In genomic region chr11:119091966-119092879, GRCh38 we compare ENCODE assay signal across 9 cellular contexts. TPM values are rescaled to one million over a fixed set of nuclear protein-coding genes. Genes with fewer than 3 reads are reported as not detected.
DNase-seq lines count a peak whose midpoint lies in the region; ATAC-seq and TF ChIP-seq lines count a peak whose summit lies in the region.
"Had no signal": no experiment of that assay in that cellular context is flagged by ENCODE, and none has a peak within 500 bp of the region (broad histone marks: within the 10 kb centered on the region; RNA-seq: fewer than 3 reads in every experiment).

No MANE protein-coding gene starts in this region.

- H3K4me2 ChIP-seq in SU-DHL-6 (ENCODE audit: low read depth, low read length, poor library complexity, severe bottlenecking) = peak overlapping the region; percentile 94

- H3K9me2 ChIP-seq in SU-DHL-6 (replicated peaks; ENCODE audit: insufficient read depth, low read length) = no peaks in the 10 kb centered on the region

- no TSS peak for BruUV-seq in A673 (replicated peaks; lab: Mats Ljungman, UMichigan)

- H3K27me3 ChIP-seq in A673 (replicated peaks; ENCODE audit: insufficient read depth, low read depth, low read length, poor library complexity) (no peaks in the 10 kb centered on the region), GM06990 (replicated peaks; ENCODE audit: control insufficient read depth, insufficient read depth, low read length) (no peaks in the 10 kb centered on the region), SU-DHL-6 (ENCODE audit: low read length) (no peaks in the 10 kb centered on the region)

- DNase-seq in A673 (ENCODE audit: low spot score) = peak; percentile 30
- DNase-seq in GM06990 (ENCODE audit: extremely low read depth, insufficient read length) = no peak
- no peak for DNase-seq in fibroblast of mammary gland (ENCODE audit: low read depth)
- no peak for DNase-seq in NCI-H1105 (lab: John Stamatoyannopoulos, UW)
- no peak for DNase-seq in GOT3 (lab: John Stamatoyannopoulos, UW)
- no peak for DNase-seq in anterior cingulate cortex (lab: John Stamatoyannopoulos, UW)
- DNase-seq: NCI-H187 had no signal

- H2AFZ ChIP-seq in SU-DHL-6 (ENCODE audit: low read depth, low read length, severe bottlenecking) = no peak overlapping the region

- H3K27ac ChIP-seq in A673 (ENCODE audit: low read depth, low read length, poor library complexity, severe bottlenecking) (peak overlapping the region; percentile 95), SU-DHL-6 (ENCODE audit: low read depth, low read length) (peak overlapping the region; percentile 89)

- CTCF ChIA-PET in A673 (lab: Charles Lee) = no interaction called here

- peaks cover 64% of the 10 kb centered on the region for H3F3A ChIP-seq in SU-DHL-6 (ENCODE audit: insufficient read depth)

- peaks cover 24% of the 10 kb centered on the region for H3K79me2 ChIP-seq in SU-DHL-6 (ENCODE audit: insufficient read depth, low read length)

- POLR2A ChIA-PET in A673 (lab: Charles Lee; ENCODE audit: low non-redundant PET) = interaction anchor here (0.6 kb wide), 1 partner anchor 75 kb away, joined by 3 read pairs; no protein-coding TSS in a partner anchor

- intact Hi-C loops in A673 (cut with micrococcal nuclease; ENCODE audit: unreplicated experiment) = no loop called here

- ATAC-seq in GM19023 (IDR thresholded peaks at IDR 0.05; ENCODE audit: unreplicated experiment) = no peak

- peaks cover 29% of the 10 kb centered on the region for H3K4me1 ChIP-seq in A673 (ENCODE audit: insufficient read depth, low read length, poor library complexity, severe bottlenecking)

- TF ChIP-seq CTCF in A673 (conservative IDR thresholded peaks at IDR 0.05; ENCODE audit: low read depth, low read length) (no peak), GM06990 (IDR thresholded peaks at IDR 0.05; ENCODE audit: insufficient read depth, low read length, poor library complexity, severe bottlenecking) (no peak), SU-DHL-6 (IDR thresholded peaks at IDR 0.05; ENCODE audit: insufficient read depth, low read length, poor library complexity, severe bottlenecking) (no peak), fibroblast of mammary gland (conservative IDR thresholded peaks at IDR 0.05; ENCODE audit: control insufficient read depth, insufficient read depth, low read depth, low read length) (no peak)

- peak overlapping the region; percentile 98 for H3K9ac ChIP-seq in SU-DHL-6 (ENCODE audit: low read length)

- H3K36me3 ChIP-seq in A673 (ENCODE audit: insufficient read depth, low read length, poor library complexity, severe bottlenecking) = peaks cover 51% of the 10 kb centered on the region
- H3K36me3 ChIP-seq in GM06990 (ENCODE audit: control insufficient read depth, insufficient read depth, low read length) = peaks cover 25% of the 10 kb centered on the region
- H3K36me3 ChIP-seq in SU-DHL-6 (ENCODE audit: low read length) = peaks cover 21% of the 10 kb centered on the region

- H3K9me3 ChIP-seq in A673 (ENCODE audit: low read depth, low read length, poor library complexity, severe bottlenecking) (no peaks in the 10 kb centered on the region), SU-DHL-6 (ENCODE audit: insufficient read depth, low read length) (no peaks in the 10 kb centered on the region)

- H4K20me1 ChIP-seq in SU-DHL-6 (ENCODE audit: low read depth, low read length) = peaks cover 4% of the 10 kb centered on the region; the same call in 1 of the 2 replicates

- H3K4me3 ChIP-seq in A673 (ENCODE audit: low read depth, low read length, poor library complexity, severe bottlenecking) = peak overlapping the region; percentile 92
- peak overlapping the region; percentile 91 for H3K4me3 ChIP-seq in GM06990 (replicated peaks; ENCODE audit: low read depth, low read length)
- peak overlapping the region; percentile 76 for H3K4me3 ChIP-seq in SU-DHL-6 (ENCODE audit: insufficient read depth, low read length, poor library complexity, severe bottlenecking)
- H3K4me3 ChIP-seq in fibroblast of mammary gland (ENCODE audit: control insufficient read depth, low read depth, low read length) = peak overlapping the region; percentile 86

RNA-seq across cellular contexts. Expression of gene HMBS, which starts 7.5 kb away (rescaled TPM):
- total RNA-seq in A673 (2021) = 72.5 and 80.6 TPM in 2 replicates

RNA-seq across cellular contexts. Expression of gene DPAGT1, which starts 9.4 kb away (rescaled TPM):
- 102 and 115 TPM in 2 replicates for total RNA-seq in A673 (2021)

RNA-seq across cellular contexts. Expression of gene C2CD2L, which starts 14.9 kb away (rescaled TPM):
- 17.1 and 17.8 TPM in 2 replicates for total RNA-seq in A673 (2021)

RNA-seq across cellular contexts. Expression of gene VPS11, which starts 24.6 kb away (rescaled TPM):
- 26.7 and 32.4 TPM in 2 replicates for total RNA-seq in A673 (2021)

RNA-seq across cellular contexts. Expression of gene HINFP, which starts 29.2 kb away (rescaled TPM):
- 31.7 and 31.9 TPM in 2 replicates for total RNA-seq in A673 (2021)
